Comparison of ENCODE assay signal across 20 cellular contexts in genomic region chr4:11715753-11716521, GRCh38.
DNase-seq lines count a peak whose midpoint lies in the region; ATAC-seq and TF ChIP-seq lines count a peak whose summit lies in the region.
"Had no signal": no experiment of that assay in that cellular context is flagged by ENCODE, and none has a peak within 500 bp of the region (broad histone marks: within the 10 kb centered on the region; RNA-seq: fewer than 3 reads in every experiment).

No MANE protein-coding gene starts in this region.

- intact Hi-C loops in Calu3 (cut with micrococcal nuclease; ENCODE audit: unreplicated experiment) (loop anchor here (10.0 kb wide), 1 partner anchor 211 kb away; no protein-coding TSS in a partner anchor), left colon (cut with DNase I, micrococcal nuclease) (no loop called here)

- CTCF ChIA-PET in Calu3 (lab: Charles Lee), result no interaction called here

- no peak overlapping the region for H3K4me3 Mint-ChIP-seq in Calu3 (ENCODE audit: low read depth, unreplicated experiment)
- H3K4me3 Mint-ChIP-seq: CD14-positive monocyte; CD4-positive, alpha-beta T cell; GM23338; H9; HFFc6 had no signal

- TF ChIP-seq CTCF in Calu3 (IDR thresholded peaks at IDR 0.05; ENCODE audit: unreplicated experiment) (no peak), epithelial cell of esophagus (IDR thresholded peaks at IDR 0.05; ENCODE audit: insufficient read depth, low read depth, low read length, missing control alignments) (no peak)

- peaks cover 5% of the 10 kb centered on the region for H3K9me3 Mint-ChIP-seq in Calu3 (ENCODE audit: low read depth, unreplicated experiment)
- H3K9me3 Mint-ChIP-seq: CD4-positive, alpha-beta T cell had no signal

- ATAC-seq in left colon, result peak; percentile 80
- ATAC-seq in GM21717 (IDR thresholded peaks at IDR 0.05; ENCODE audit: unreplicated experiment), result no peak
- no peak for ATAC-seq in GM21447 (IDR thresholded peaks at IDR 0.05; ENCODE audit: unreplicated experiment)
- ATAC-seq: A549, GM23338 had no signal

- no peak overlapping the region for H3K4me3 ChIP-seq in epithelial cell of esophagus (ENCODE audit: low read length)
- H3K4me3 ChIP-seq: A549; BLaER1 treated with 17β-estradiol and CSF1 and Interleukin-3, amounts not matched to agents 10 nM and 100 nM; GM23338 had no signal

- peak; percentile 18 for DNase-seq in Calu3
- peak; percentile 25 for DNase-seq in epithelial cell of esophagus (ENCODE audit: low read depth)
- no peak for DNase-seq in left colon
- DNase-seq in NCI-H2107 (lab: John Stamatoyannopoulos, UW), result no peak
- DNase-seq: 8988T; ACHN; AML-193; BE2C; CD4-positive, alpha-beta T cell; COR-L47; DMS153; DND-41; H9; HFFc6 had no signal

- peak overlapping the region; percentile 38 for H3K27ac Mint-ChIP-seq in Calu3 (ENCODE audit: unreplicated experiment)
- H3K27ac Mint-ChIP-seq: CD4-positive, alpha-beta T cell; GM23338; H9; HFFc6 had no signal

- peaks cover 30% of the 10 kb centered on the region for H3K4me1 Mint-ChIP-seq in Calu3 (ENCODE audit: low read depth, unreplicated experiment)
- H3K4me1 Mint-ChIP-seq: CD14-positive monocyte had no signal

- TSS peak; percentile 64 for BruUV-seq in Calu3 (replicated peaks; lab: Mats Ljungman, UMichigan)

- H3K36me3 Mint-ChIP-seq in Calu3 (ENCODE audit: insufficient read depth, unreplicated experiment), result peaks cover 5% of the 10 kb centered on the region
- H3K36me3 Mint-ChIP-seq: CD14-positive monocyte had no signal

- no peaks in the 10 kb centered on the region for H3K27me3 Mint-ChIP-seq in Calu3 (ENCODE audit: unreplicated experiment)

Comparison
In these comparisons a context has a peak if more than half of its experiments do, and no peak if none do; other contexts are left out.
1. DNase-seq: peak in Calu3 (single experiment) and epithelial cell of esophagus (single experiment); none in left colon (0 of 2) and NCI-H2107 (single experiment).